1 cellular context compared by ENCODE assay signal in the genomic region with DNA sequence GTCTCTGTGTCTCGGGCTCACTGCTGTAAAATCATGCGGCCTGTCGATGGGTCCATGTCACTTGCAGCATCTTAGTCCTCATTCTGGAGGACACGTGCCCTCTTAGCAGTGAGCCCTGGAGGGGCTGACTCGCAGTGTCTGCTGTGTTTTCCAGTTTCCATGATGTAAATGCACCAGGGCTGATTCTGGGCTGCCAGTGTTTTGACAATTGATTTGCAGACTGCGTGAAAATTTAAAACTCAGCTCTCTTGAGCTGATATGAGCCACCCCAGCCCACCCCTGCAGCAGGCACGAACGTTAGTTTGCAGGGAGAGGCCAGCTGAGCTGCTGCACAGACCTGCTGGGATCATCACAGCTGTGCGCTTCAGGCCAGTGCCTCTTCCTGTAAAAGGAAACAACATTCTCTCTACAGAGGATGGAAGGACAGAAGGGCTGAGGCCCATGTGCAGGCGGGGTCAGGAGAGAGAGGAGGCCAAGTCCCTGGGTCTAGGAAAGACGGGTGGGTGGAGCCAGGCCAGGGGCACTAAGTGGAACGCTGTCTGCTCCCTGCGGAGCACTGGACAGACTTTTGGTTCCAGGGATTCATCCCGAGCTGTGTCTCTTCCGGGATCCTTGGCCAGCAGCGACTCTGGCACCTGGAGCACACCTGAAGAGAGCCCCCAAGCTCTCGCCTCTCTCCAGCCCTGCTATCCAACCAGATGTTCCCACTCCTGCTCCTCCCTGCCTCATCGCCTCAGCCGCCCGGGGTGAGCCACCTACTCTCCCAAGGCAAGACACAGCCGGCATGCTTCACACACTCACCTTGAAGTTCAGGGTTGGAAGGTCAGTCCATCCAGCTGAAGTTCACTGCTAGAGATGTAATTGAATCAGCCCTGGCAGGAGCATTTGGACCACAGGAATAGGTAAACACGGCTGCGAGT.
TF ChIP-seq lines count a peak whose summit lies in the region.

No MANE protein-coding gene starts in this region.

TF ChIP-seq in neural cell, 6 proteins besides CTCF, POLR2A, EP300 and RAD21 (continued from another document):
- TF ChIP-seq, protein P1, sequence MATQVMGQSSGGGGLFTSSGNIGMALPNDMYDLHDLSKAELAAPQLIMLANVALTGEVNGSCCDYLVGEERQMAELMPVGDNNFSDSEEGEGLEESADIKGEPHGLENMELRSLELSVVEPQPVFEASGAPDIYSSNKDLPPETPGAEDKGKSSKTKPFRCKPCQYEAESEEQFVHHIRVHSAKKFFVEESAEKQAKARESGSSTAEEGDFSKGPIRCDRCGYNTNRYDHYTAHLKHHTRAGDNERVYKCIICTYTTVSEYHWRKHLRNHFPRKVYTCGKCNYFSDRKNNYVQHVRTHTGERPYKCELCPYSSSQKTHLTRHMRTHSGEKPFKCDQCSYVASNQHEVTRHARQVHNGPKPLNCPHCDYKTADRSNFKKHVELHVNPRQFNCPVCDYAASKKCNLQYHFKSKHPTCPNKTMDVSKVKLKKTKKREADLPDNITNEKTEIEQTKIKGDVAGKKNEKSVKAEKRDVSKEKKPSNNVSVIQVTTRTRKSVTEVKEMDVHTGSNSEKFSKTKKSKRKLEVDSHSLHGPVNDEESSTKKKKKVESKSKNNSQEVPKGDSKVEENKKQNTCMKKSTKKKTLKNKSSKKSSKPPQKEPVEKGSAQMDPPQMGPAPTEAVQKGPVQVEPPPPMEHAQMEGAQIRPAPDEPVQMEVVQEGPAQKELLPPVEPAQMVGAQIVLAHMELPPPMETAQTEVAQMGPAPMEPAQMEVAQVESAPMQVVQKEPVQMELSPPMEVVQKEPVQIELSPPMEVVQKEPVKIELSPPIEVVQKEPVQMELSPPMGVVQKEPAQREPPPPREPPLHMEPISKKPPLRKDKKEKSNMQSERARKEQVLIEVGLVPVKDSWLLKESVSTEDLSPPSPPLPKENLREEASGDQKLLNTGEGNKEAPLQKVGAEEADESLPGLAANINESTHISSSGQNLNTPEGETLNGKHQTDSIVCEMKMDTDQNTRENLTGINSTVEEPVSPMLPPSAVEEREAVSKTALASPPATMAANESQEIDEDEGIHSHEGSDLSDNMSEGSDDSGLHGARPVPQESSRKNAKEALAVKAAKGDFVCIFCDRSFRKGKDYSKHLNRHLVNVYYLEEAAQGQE (IDR thresholded peaks at IDR 0.05; ENCODE audit: borderline replicate concordance) = no peak
- TF ChIP-seq SMC3 (conservative IDR thresholded peaks at IDR 0.05; ENCODE audit: poor library complexity) (no peak), MXI1 (conservative IDR thresholded peaks at IDR 0.05; ENCODE audit: poor library complexity, severe bottlenecking) (no peak)
